ENCODE assay signal across 1 cellular context in genomic region chr19:4638828-4639530, GRCh38.
TF ChIP-seq lines count a peak whose summit lies in the region.

Gene TNFAIP8L1 (plus strand): TSS chr19:4639516. CDS start chr19:4651870, 12,354 bp downstream.

TF ChIP-seq in HEK293, 187 proteins besides CTCF, POLR2A, EP300 and RAD21 (continued from another document and continues in another):
- TF ChIP-seq ZNF768 (tag by site-specific recombination; IDR thresholded peaks at IDR 0.05) (peak; percentile 90; the same call in 1 of the 2 replicates), ZFHX2 (tag by site-specific recombination; conservative IDR thresholded peaks at IDR 0.05) (peak; percentile 73; the same call in 1 of the 2 replicates), IKZF3 (tag by site-specific recombination; IDR thresholded peaks at IDR 0.05) (0 out of 2 replicates have a peak, but pooled peaks have one; percentile 7), INSM2 (tag by site-specific recombination; IDR thresholded peaks at IDR 0.05) (peak; percentile 53; the same call in 1 of the 2 replicates), ZFP69B (tag by site-specific recombination; IDR thresholded peaks at IDR 0.05) (peak; percentile 43; the same call in 1 of the 2 replicates), ZNF223 (tag by site-specific recombination; IDR thresholded peaks at IDR 0.05) (peak; percentile 70; the same call in 1 of the 2 replicates), ZNF175 (tag by site-specific recombination; IDR thresholded peaks at IDR 0.05) (no peak), GLIS1 (tag by site-specific recombination; IDR thresholded peaks at IDR 0.05) (peak; percentile 96), BCL11B (tag by site-specific recombination; IDR thresholded peaks at IDR 0.05; ENCODE audit: low read depth) (no peak), ZBTB48 (tag by site-specific recombination; IDR thresholded peaks at IDR 0.05) (peak; percentile 71), ZNF426 (tag by site-specific recombination; IDR thresholded peaks at IDR 0.05) (no peak), ZNF596 (tag by site-specific recombination; IDR thresholded peaks at IDR 0.05) (no peak), SP2 (tag by site-specific recombination; IDR thresholded peaks at IDR 0.05) (peak; percentile 89), ZBTB21 (tag by site-specific recombination; IDR thresholded peaks at IDR 0.05) (0 out of 2 replicates have a peak, but pooled peaks have one; percentile 14), ZNF2 (tag by site-specific recombination; IDR thresholded peaks at IDR 0.05) (peak; percentile 39; the same call in 1 of the 2 replicates), ZNF404 (tag by site-specific recombination; IDR thresholded peaks at IDR 0.05) (no peak), ZBTB17 (tag by site-specific recombination; IDR thresholded peaks at IDR 0.05) (no peak), ZNF324 (tag by site-specific recombination; IDR thresholded peaks at IDR 0.05) (peak; percentile 46; the same call in 1 of the 2 replicates), ZNF23 (tag by site-specific recombination; IDR thresholded peaks at IDR 0.05; ENCODE audit: borderline replicate concordance) (no peak), MZF1 (tag by site-specific recombination; IDR thresholded peaks at IDR 0.05; ENCODE audit: borderline replicate concordance) (no peak), ZBTB8A (tag by site-specific recombination; IDR thresholded peaks at IDR 0.05) (0 out of 2 replicates have a peak, but pooled peaks have one; percentile 11), ZBTB10 (tag by site-specific recombination; IDR thresholded peaks at IDR 0.05) (peak; percentile 57), KLF17 (tag by site-specific recombination; IDR thresholded peaks at IDR 0.05) (peak; percentile 63; the same call in 1 of the 2 replicates), KLF9 (tag by site-specific recombination; IDR thresholded peaks at IDR 0.05; ENCODE audit: low read depth) (peak; percentile 78), KLF1 (tag by site-specific recombination; IDR thresholded peaks at IDR 0.05) (peak; percentile 36; the same call in 1 of the 2 replicates), ZSCAN30 (tag by site-specific recombination; IDR thresholded peaks at IDR 0.05) (no peak), ZNF792 (tag by site-specific recombination; IDR thresholded peaks at IDR 0.05) (no peak), ZNF514 (tag by site-specific recombination; IDR thresholded peaks at IDR 0.05) (no peak), ZNF311 (tag by site-specific recombination; IDR thresholded peaks at IDR 0.05; ENCODE audit: borderline replicate concordance) (no peak), ZNF561 (tag by site-specific recombination; IDR thresholded peaks at IDR 0.05; ENCODE audit: borderline replicate concordance) (0 out of 2 replicates have a peak, but pooled peaks have one; percentile 65), ZNF211 (tag by site-specific recombination; IDR thresholded peaks at IDR 0.05; ENCODE audit: low read depth) (no peak), SCRT1 (tag by site-specific recombination; IDR thresholded peaks at IDR 0.05; ENCODE audit: borderline replicate concordance) (no peak), ZNF292 (tag by site-specific recombination; IDR thresholded peaks at IDR 0.05; ENCODE audit: borderline replicate concordance, low read depth) (no peak), ZNF335 (tag by site-specific recombination; conservative IDR thresholded peaks at IDR 0.05) (peak; percentile 72), ZBTB20 (tag by site-specific recombination; IDR thresholded peaks at IDR 0.05) (peak; percentile 66; the same call in 1 of the 2 replicates), ZNF221 (tag by site-specific recombination; IDR thresholded peaks at IDR 0.05; ENCODE audit: borderline replicate concordance) (no peak), ZNF548 (tag by site-specific recombination; IDR thresholded peaks at IDR 0.05) (no peak), ZNF549 (tag by site-specific recombination; IDR thresholded peaks at IDR 0.05) (no peak), ZNF521 (tag by site-specific recombination; IDR thresholded peaks at IDR 0.05) (no peak), ZNF341 (tag by site-specific recombination; IDR thresholded peaks at IDR 0.05; ENCODE audit: low read depth) (peak; percentile 24; the same call in 1 of the 2 replicates), ZNF501 (tag by site-specific recombination; IDR thresholded peaks at IDR 0.05) (no peak), ZNF513 (tag by site-specific recombination; IDR thresholded peaks at IDR 0.05) (no peak), ZNF132 (tag by site-specific recombination; IDR thresholded peaks at IDR 0.05; ENCODE audit: borderline replicate concordance) (no peak), ZNF623 (tag by site-specific recombination; IDR thresholded peaks at IDR 0.05) (no peak), ZNF529 (tag by site-specific recombination; IDR thresholded peaks at IDR 0.05; ENCODE audit: insufficient replicate concordance) (no peak), ZNF76 (tag by site-specific recombination; IDR thresholded peaks at IDR 0.05; ENCODE audit: borderline replicate concordance, low read depth) (no peak), ZBTB11 (tag by site-specific recombination; conservative IDR thresholded peaks at IDR 0.05; ENCODE audit: low read depth) (peak; percentile 66; the same call in 1 of the 2 replicates), PRDM4 (tag by site-specific recombination; IDR thresholded peaks at IDR 0.05) (no peak), ZNF585B (tag by site-specific recombination; IDR thresholded peaks at IDR 0.05) (no peak), HOXC10 (CRISPR knock-in tag; IDR thresholded peaks at IDR 0.05) (no peak), EGR2 (tag by site-specific recombination; IDR thresholded peaks at IDR 0.05; ENCODE audit: low read depth) (peak; percentile 74), ZNF354C (tag by site-specific recombination; IDR thresholded peaks at IDR 0.05; ENCODE audit: borderline replicate concordance, low read depth) (no peak), ZNF692 (tag by site-specific recombination; IDR thresholded peaks at IDR 0.05) (peak; percentile 60; the same call in 1 of the 2 replicates), ZNF146 (tag by site-specific recombination; IDR thresholded peaks at IDR 0.05) (no peak), ZNF639 (tag by site-specific recombination; IDR thresholded peaks at IDR 0.05) (no peak), KLF16 (tag by site-specific recombination; IDR thresholded peaks at IDR 0.05) (peak; percentile 81)
